ENCODE assay signal across 12 cellular contexts in the genomic region with DNA sequence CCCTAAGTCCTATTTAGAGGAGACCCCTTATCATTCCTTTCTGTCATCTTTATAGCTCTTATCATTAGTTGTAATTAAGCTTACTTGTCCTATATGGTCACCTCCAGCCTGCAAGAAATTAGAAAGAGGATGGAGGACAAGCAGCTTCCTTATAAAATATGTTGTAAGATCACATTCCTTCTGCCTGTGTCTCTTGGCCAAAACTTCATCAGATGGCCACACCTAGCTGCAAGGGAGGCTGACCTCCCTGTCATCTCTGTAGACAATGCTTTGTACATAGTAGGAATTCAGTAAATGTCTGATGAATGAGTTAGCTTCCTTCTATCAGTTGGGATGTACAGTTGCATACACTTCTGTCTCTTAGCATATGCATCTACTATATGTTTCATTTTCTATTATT. TPM values are rescaled to one million over a fixed set of nuclear protein-coding genes. Genes with fewer than 3 reads are reported as not detected.
DNase-seq lines count a peak whose midpoint lies in the region; ATAC-seq, FAIRE-seq and TF ChIP-seq lines count a peak whose summit lies in the region.
"Had no signal": no experiment of that assay in that cellular context is flagged by ENCODE, and none has a peak within 500 bp of the region (broad histone marks: within the 10 kb centered on the region; RNA-seq: fewer than 3 reads in every experiment).

No MANE protein-coding gene starts in this region.

- no peaks in the 10 kb centered on the region for H3K9me3 ChIP-seq in iPS-18a (ENCODE audit: control insufficient read depth, low read depth, low read length)

- H3K36me3 Mint-ChIP-seq in stimulated activated naive CD8-positive, alpha-beta T cell treated with anti-CD3 and anti-CD28 coated beads, Interleukin-15, Interleukin-2, amounts not matched to agents 100 ng/mL and 50 ng/mL, for 24 hours (ENCODE audit: low read depth) = peaks cover 64% of the 10 kb centered on the region
- H3K36me3 Mint-ChIP-seq in activated naive CD8-positive, alpha-beta T cell treated with anti-CD3 and anti-CD28 coated beads for 36 hours = peaks cover 59% of the 10 kb centered on the region

- FAIRE-seq in D721Med (lab: Jason Lieb, UNC) = no peak

- peaks cover 47% of the 10 kb centered on the region for H3K36me3 ChIP-seq in iPS-18a (ENCODE audit: control insufficient read depth, low read depth, low read length)

- H3K4me1 Mint-ChIP-seq in stimulated activated naive CD8-positive, alpha-beta T cell treated with anti-CD3 and anti-CD28 coated beads, Interleukin-15, Interleukin-2, amounts not matched to agents 100 ng/mL and 50 ng/mL, for 24 hours (ENCODE audit: low read depth) = peaks cover 39% of the 10 kb centered on the region
- H3K4me1 Mint-ChIP-seq in activated naive CD8-positive, alpha-beta T cell treated with anti-CD3 and anti-CD28 coated beads for 36 hours = peaks cover 38% of the 10 kb centered on the region

- H3K4me3 Mint-ChIP-seq in stimulated activated naive CD8-positive, alpha-beta T cell treated with anti-CD3 and anti-CD28 coated beads, Interleukin-15, Interleukin-2, amounts not matched to agents 100 ng/mL and 50 ng/mL, for 24 hours = peak overlapping the region; percentile 99
- peak overlapping the region; percentile 90 for H3K4me3 Mint-ChIP-seq in activated naive CD8-positive, alpha-beta T cell treated with anti-CD3 and anti-CD28 coated beads for 36 hours

- H3K27me3 Mint-ChIP-seq in stimulated activated naive CD8-positive, alpha-beta T cell treated with anti-CD3 and anti-CD28 coated beads, Interleukin-15, Interleukin-2, amounts not matched to agents 100 ng/mL and 50 ng/mL, for 24 hours = no peaks in the 10 kb centered on the region
- H3K27me3 Mint-ChIP-seq in activated naive CD8-positive, alpha-beta T cell treated with anti-CD3 and anti-CD28 coated beads for 36 hours = no peaks in the 10 kb centered on the region

- H3K27me3 ChIP-seq in iPS-18a (ENCODE audit: control insufficient read depth, insufficient read depth, low read length) = no peaks in the 10 kb centered on the region
- H3K27me3 ChIP-seq: gastroesophageal sphincter had no signal

- TF ChIP-seq CTCF in D721Med (IDR thresholded peaks at IDR 0.05; ENCODE audit: insufficient read depth, missing control alignments) = no peak

- H3K4me3 ChIP-seq in iPS-18a (ENCODE audit: low read length) = peak overlapping the region; percentile 89

- H3K9ac ChIP-seq in iPS-18a (ENCODE audit: low read length) = no peak overlapping the region

- ATAC-seq in stimulated activated naive CD8-positive, alpha-beta T cell treated with anti-CD3 and anti-CD28 coated beads, Interleukin-15, Interleukin-2, amounts not matched to agents 100 U/mL and 50 U/mL, for 24 hours = no peak
- ATAC-seq in HG02981 (IDR thresholded peaks at IDR 0.05; ENCODE audit: unreplicated experiment) (no peak), HG03039 (IDR thresholded peaks at IDR 0.05; ENCODE audit: unreplicated experiment) (no peak)
- ATAC-seq: gastroesophageal sphincter had no signal

- DNase-seq in stimulated activated naive CD8-positive, alpha-beta T cell treated with anti-CD3 and anti-CD28 coated beads, Interleukin-15, Interleukin-2, amounts not matched to agents 100 U/mL and 50 U/mL, for 24 hours = no peak
- no peak for DNase-seq in activated naive CD8-positive, alpha-beta T cell treated with anti-CD3 and anti-CD28 coated beads for 36 hours
- DNase-seq in NCI-H2081 (lab: John Stamatoyannopoulos, UW) (no peak), D721Med (ENCODE audit: insufficient read length, low spot score) (no peak)
- DNase-seq: activated gamma-delta T cell treated with Interleukin-2 at 50 U/mL for 16 hours, NCI-H2227 treated with DMSO at 0.1 percent for 48 hours had no signal

- no peak overlapping the region for H3K27ac ChIP-seq in iPS-18a (ENCODE audit: low read length)
- H3K27ac ChIP-seq: HL-60 had no signal

- peak overlapping the region; percentile 98 for H3K27ac Mint-ChIP-seq in stimulated activated naive CD8-positive, alpha-beta T cell treated with anti-CD3 and anti-CD28 coated beads, Interleukin-15, Interleukin-2, amounts not matched to agents 100 ng/mL and 50 ng/mL, for 24 hours
- H3K27ac Mint-ChIP-seq in activated naive CD8-positive, alpha-beta T cell treated with anti-CD3 and anti-CD28 coated beads for 36 hours = peak overlapping the region; percentile 88

- no peaks in the 10 kb centered on the region for H3K9me3 Mint-ChIP-seq in stimulated activated naive CD8-positive, alpha-beta T cell treated with anti-CD3 and anti-CD28 coated beads, Interleukin-15, Interleukin-2, amounts not matched to agents 100 ng/mL and 50 ng/mL, for 24 hours
- peaks cover 4% of the 10 kb centered on the region for H3K9me3 Mint-ChIP-seq in activated naive CD8-positive, alpha-beta T cell treated with anti-CD3 and anti-CD28 coated beads for 36 hours

- H3K4me1 ChIP-seq in iPS-18a (ENCODE audit: control insufficient read depth, low read depth, low read length) = no peaks in the 10 kb centered on the region

RNA-seq across cellular contexts. Expression of a gene that starts 1.9 kb away (rescaled TPM):
- 10 to 100 TPM; 39.7 to 41.2 TPM for total RNA-seq in activated naive CD8-positive, alpha-beta T cell treated with anti-CD3 and anti-CD28 coated beads for 36 hours

RNA-seq across cellular contexts. Expression of a gene that starts 2.0 kb away (rescaled TPM):
- total RNA-seq in activated naive CD8-positive, alpha-beta T cell treated with anti-CD3 and anti-CD28 coated beads for 36 hours = 10 to 100 TPM; 10.8 to 13.4 TPM

RNA-seq across cellular contexts. Expression of a gene that starts 56.6 kb away (rescaled TPM):
- total RNA-seq in activated naive CD8-positive, alpha-beta T cell treated with anti-CD3 and anti-CD28 coated beads for 36 hours = 1 to 10 TPM; 7.0 to 7.1 TPM
